ENCODE assay signal across 28 cellular contexts in the genomic region with DNA sequence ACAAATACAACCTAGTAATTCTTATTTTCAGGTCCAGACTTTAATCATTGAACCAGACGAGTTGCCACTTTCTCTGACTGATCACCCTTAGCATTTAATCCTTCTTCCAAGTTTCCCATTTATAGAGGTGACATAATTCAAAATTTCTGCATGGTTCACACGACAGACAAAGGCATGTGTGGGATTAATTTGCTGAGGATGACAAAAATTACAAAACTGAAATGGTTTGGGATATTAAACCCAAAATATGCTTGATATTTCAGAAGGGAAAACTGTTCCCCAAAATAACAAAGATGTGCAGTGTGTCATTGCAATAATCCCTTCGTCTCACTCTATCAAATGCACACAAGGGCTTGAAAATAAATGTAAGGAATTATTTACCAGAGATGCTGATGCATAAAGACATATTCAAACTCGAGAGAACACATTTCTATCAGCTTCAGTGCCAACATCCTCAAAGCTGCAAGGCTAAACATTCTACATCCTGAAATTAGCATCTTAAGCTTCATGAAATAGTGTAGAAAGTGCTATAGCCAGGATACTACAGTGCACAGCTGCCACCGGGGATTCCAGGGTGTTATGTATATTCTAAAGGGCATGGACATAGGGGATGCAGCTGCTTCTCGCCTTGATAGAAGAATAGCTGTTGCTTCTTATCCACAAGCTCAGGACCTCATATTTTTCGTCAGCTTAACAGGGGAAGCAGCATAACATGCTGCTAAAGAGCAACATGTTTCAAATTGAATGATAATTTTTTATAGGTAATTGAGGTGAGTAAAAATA.
"Had no signal": no experiment of that assay in that cellular context is flagged by ENCODE, and none has a peak within 500 bp of the region (broad histone marks: within the 10 kb centered on the region; RNA-seq: fewer than 3 reads in every experiment).

No MANE protein-coding gene starts in this region.

- H3K9me3 ChIP-seq: gastrocnemius medialis, prostate gland, testis, tibial artery had no signal

- H3K27ac ChIP-seq: dorsolateral prefrontal cortex, gastrocnemius medialis, heart left ventricle, hepatocyte, left lung, parathyroid adenoma, prostate gland, skin epidermis, spleen, testis, tibial artery had no signal

- H3K27ac Mint-ChIP-seq: mesothelial cell of epicardium; naive B cell; natural killer cell treated with Interleukin-12 subunit alpha and Interleukin-12 subunit beta and Interleukin-15 and Interleukin-18, amount 100 ng/mL, for 72 hours; stimulated activated memory B cell treated with anti-CD40 and anti-IgM and Interleukin-4, amounts not matched to agents 10 μg/mL and 1 μg/mL and 100 μg/mL, for 72 hours; type B pancreatic cell had no signal

- H3K27me3 ChIP-seq: dorsolateral prefrontal cortex, gastrocnemius medialis, heart left ventricle, hepatocyte, left lung, spleen, testis, tibial artery had no signal

- FAIRE-seq: colon, islet of Langerhans had no signal

- H3K4me2 ChIP-seq: hepatocyte had no signal

- H3K4me1 Mint-ChIP-seq: naive B cell; neural crest cell; stimulated activated memory B cell treated with anti-CD40 and anti-IgM and Interleukin-4, amounts not matched to agents 10 μg/mL and 1 μg/mL and 100 μg/mL, for 72 hours had no signal

- DNase-seq: dorsolateral prefrontal cortex; effector CD4-positive, alpha-beta T cell; foreskin fibroblast; gastrocnemius medialis; heart left ventricle; left cardiac atrium; left lung; mesenchymal stem cell; mucosa of descending colon; naive B cell; right cardiac atrium; spleen; stimulated activated CD4-positive, alpha-beta T cell treated with anti-CD3 and anti-CD28 coated beads, Interleukin-4, amount 100 ng/mL, for 4 hours; stimulated activated naive CD8-positive, alpha-beta T cell treated with anti-CD3 and anti-CD28 coated beads, Interleukin-15, Interleukin-2, amounts not matched to agents 100 U/mL and 50 U/mL, for 24 hours; substantia nigra; testis; tibial artery had no signal

- H3K4me3 ChIP-seq: dorsolateral prefrontal cortex, gastrocnemius medialis, heart left ventricle, hepatocyte, left lung, mucosa of descending colon, prostate gland, skin epidermis, spleen, testis, tibial artery had no signal

- H2AFZ ChIP-seq: hepatocyte, parathyroid adenoma had no signal

- H3K4me1 ChIP-seq: gastrocnemius medialis, heart left ventricle, left lung, parathyroid adenoma, prostate gland, spleen, testis, tibial artery had no signal

- H3K27me3 Mint-ChIP-seq: naive B cell; natural killer cell treated with Interleukin-12 subunit alpha and Interleukin-12 subunit beta and Interleukin-15 and Interleukin-18, amount 100 ng/mL, for 72 hours; stimulated activated memory B cell treated with anti-CD40 and anti-IgM and Interleukin-4, amounts not matched to agents 10 μg/mL and 1 μg/mL and 100 μg/mL, for 72 hours; type B pancreatic cell had no signal

- H3K36me3 Mint-ChIP-seq: mesothelial cell of epicardium; naive B cell; natural killer cell treated with Interleukin-12 subunit alpha and Interleukin-12 subunit beta and Interleukin-15 and Interleukin-18, amount 100 ng/mL, for 72 hours; stimulated activated memory B cell treated with anti-CD40 and anti-IgM and Interleukin-4, amounts not matched to agents 10 μg/mL and 1 μg/mL and 100 μg/mL, for 72 hours; type B pancreatic cell had no signal

- H3K9me3 Mint-ChIP-seq: mesothelial cell of epicardium; natural killer cell treated with Interleukin-12 subunit alpha and Interleukin-12 subunit beta and Interleukin-15 and Interleukin-18, amount 100 ng/mL, for 72 hours; neural crest cell; stimulated activated memory B cell treated with anti-CD40 and anti-IgM and Interleukin-4, amounts not matched to agents 10 μg/mL and 1 μg/mL and 100 μg/mL, for 72 hours; type B pancreatic cell had no signal

- ATAC-seq: gastrocnemius medialis; heart left ventricle; left cardiac atrium; left lung; mucosa of descending colon; natural killer cell treated with Interleukin-12 subunit alpha and Interleukin-12 subunit beta and Interleukin-15 and Interleukin-18, amount 100 ng/mL, for 72 hours; right cardiac atrium; stimulated activated memory B cell treated with anti-CD40 and anti-IgM and Interleukin-4, amounts not matched to agents 10 μg/mL and 1 μg/mL and 100 μg/mL, for 72 hours; stimulated activated naive CD8-positive, alpha-beta T cell treated with anti-CD3 and anti-CD28 coated beads, Interleukin-15, Interleukin-2, amounts not matched to agents 100 U/mL and 50 U/mL, for 24 hours had no signal

- H3K79me2 ChIP-seq: hepatocyte, parathyroid adenoma had no signal

- H3K9ac ChIP-seq: parathyroid adenoma had no signal

- H3K36me3 ChIP-seq: gastrocnemius medialis, heart left ventricle, left lung, prostate gland, spleen, tibial artery had no signal

- H3K4me3 Mint-ChIP-seq: mesothelial cell of epicardium; naive B cell; natural killer cell treated with Interleukin-12 subunit alpha and Interleukin-12 subunit beta and Interleukin-15 and Interleukin-18, amount 100 ng/mL, for 72 hours; neural crest cell; stimulated activated memory B cell treated with anti-CD40 and anti-IgM and Interleukin-4, amounts not matched to agents 10 μg/mL and 1 μg/mL and 100 μg/mL, for 72 hours; type B pancreatic cell had no signal
